18 cellular contexts compared by ENCODE assay signal in genomic region chr11:69352181-69352580, GRCh38. TPM values are rescaled to one million over a fixed set of nuclear protein-coding genes. Genes with fewer than 3 reads are reported as not detected.
DNase-seq lines count a peak whose midpoint lies in the region; ATAC-seq, FAIRE-seq and TF ChIP-seq lines count a peak whose summit lies in the region.
"Had no signal": no experiment of that assay in that cellular context is flagged by ENCODE, and none has a peak within 500 bp of the region (broad histone marks: within the 10 kb centered on the region; RNA-seq: fewer than 3 reads in every experiment).

No MANE protein-coding gene starts in this region.

- intact Hi-C loops in kidney (cut with DNase I) (no loop called here), sciatic nerve (cut with DNase I) (no loop called here)

- H3K27ac ChIP-seq in SK-N-MC (0 out of 2 replicates have a peak overlapping the region, but pooled peaks have one; percentile 31), kidney (ENCODE audit: low read depth in 2 of 2, low read length in 2 of 2) (no peak overlapping the region)
- H3K27ac ChIP-seq: left lung had no signal

- H3K36me3 Mint-ChIP-seq in activated naive CD8-positive, alpha-beta T cell = no peaks in the 10 kb centered on the region
- H3K36me3 Mint-ChIP-seq in activated naive CD8-positive, alpha-beta T cell treated with anti-CD3 and anti-CD28 coated beads for 36 hours = no peaks in the 10 kb centered on the region
- H3K36me3 Mint-ChIP-seq in stimulated activated naive B cell treated with anti-CD40 and anti-IgM and Interleukin-4, amounts not matched to agents 10 μg/mL and 1 μg/mL and 100 μg/mL, for 72 hours = peaks cover 2 to 12% of the 10 kb centered on the region in 2 donors
- H3K36me3 Mint-ChIP-seq: CD8-positive, alpha-beta T cell had no signal

- no peak overlapping the region for H3K4me3 Mint-ChIP-seq in activated naive CD8-positive, alpha-beta T cell
- no peak overlapping the region for H3K4me3 Mint-ChIP-seq in activated naive CD8-positive, alpha-beta T cell treated with anti-CD3 and anti-CD28 coated beads for 36 hours
- no peak overlapping the region for H3K4me3 Mint-ChIP-seq in stimulated activated naive B cell treated with anti-CD40 and anti-IgM and Interleukin-4, amounts not matched to agents 10 μg/mL and 1 μg/mL and 100 μg/mL, for 72 hours
- H3K4me3 Mint-ChIP-seq: activated CD4-positive, alpha-beta T cell treated with anti-CD3 and anti-CD28 coated beads for 36 hours; CD8-positive, alpha-beta T cell; naive thymus-derived CD4-positive, alpha-beta T cell; stimulated activated naive CD8-positive, alpha-beta T cell treated with anti-CD3 and anti-CD28 coated beads, Interleukin-15, amount 100 ng/mL, for 72 hours had no signal

- H3K27me3 Mint-ChIP-seq in activated naive CD8-positive, alpha-beta T cell = no peaks in the 10 kb centered on the region
- H3K27me3 Mint-ChIP-seq in activated naive CD8-positive, alpha-beta T cell treated with anti-CD3 and anti-CD28 coated beads for 36 hours = peaks cover 5% of the 10 kb centered on the region
- H3K27me3 Mint-ChIP-seq in stimulated activated naive B cell treated with anti-CD40 and anti-IgM and Interleukin-4, amounts not matched to agents 10 μg/mL and 1 μg/mL and 100 μg/mL, for 72 hours = peaks cover 9 to 10% of the 10 kb centered on the region in 2 donors
- H3K27me3 Mint-ChIP-seq: activated CD4-positive, alpha-beta T cell treated with anti-CD3 and anti-CD28 coated beads for 36 hours had no signal

- peak overlapping the region; percentile 35 for H3K27ac Mint-ChIP-seq in activated naive CD8-positive, alpha-beta T cell
- H3K27ac Mint-ChIP-seq in activated naive CD8-positive, alpha-beta T cell treated with anti-CD3 and anti-CD28 coated beads for 36 hours = no peak overlapping the region
- peak overlapping the region; percentile 61 for H3K27ac Mint-ChIP-seq in stimulated activated naive B cell treated with anti-CD40 and anti-IgM and Interleukin-4, amounts not matched to agents 10 μg/mL and 1 μg/mL and 100 μg/mL, for 72 hours
- H3K27ac Mint-ChIP-seq: activated CD4-positive, alpha-beta T cell treated with anti-CD3 and anti-CD28 coated beads for 36 hours; CD8-positive, alpha-beta T cell; naive thymus-derived CD4-positive, alpha-beta T cell; stimulated activated naive CD8-positive, alpha-beta T cell treated with anti-CD3 and anti-CD28 coated beads, Interleukin-15, amount 100 ng/mL, for 72 hours had no signal

- ATAC-seq in stimulated activated naive B cell treated with anti-CD40 and anti-IgM and Interleukin-4, amounts not matched to agents 10 μg/mL and 1 μg/mL and 100 μg/mL, for 72 hours (replicated peaks) = no peak
- no peak for ATAC-seq in sciatic nerve
- ATAC-seq in HG03457 (IDR thresholded peaks at IDR 0.05; ENCODE audit: unreplicated experiment) = no peak
- ATAC-seq: CD8-positive, alpha-beta T cell; GM12878 had no signal

- H3K9ac ChIP-seq in SK-N-MC (ENCODE audit: insufficient read length) (no peak overlapping the region), kidney (ENCODE audit: low read length in 2 of 2) (no peak overlapping the region)

- H3K9me3 Mint-ChIP-seq in activated naive CD8-positive, alpha-beta T cell (ENCODE audit: low read depth) = no peaks in the 10 kb centered on the region
- H3K9me3 Mint-ChIP-seq in activated naive CD8-positive, alpha-beta T cell treated with anti-CD3 and anti-CD28 coated beads for 36 hours = peaks cover 6% of the 10 kb centered on the region
- H3K9me3 Mint-ChIP-seq in stimulated activated naive B cell treated with anti-CD40 and anti-IgM and Interleukin-4, amounts not matched to agents 10 μg/mL and 1 μg/mL and 100 μg/mL, for 72 hours = peaks cover 6 to 11% of the 10 kb centered on the region in 2 donors
- H3K9me3 Mint-ChIP-seq: stimulated activated naive CD8-positive, alpha-beta T cell treated with anti-CD3 and anti-CD28 coated beads, Interleukin-15, amount 100 ng/mL, for 72 hours had no signal

- TF ChIP-seq CTCF in kidney (IDR thresholded peaks at IDR 0.05; ENCODE audit: borderline replicate concordance, extremely low read depth, insufficient read depth) = no peak

- peaks cover 11% of the 10 kb centered on the region for H3K4me1 Mint-ChIP-seq in activated naive CD8-positive, alpha-beta T cell (ENCODE audit: low read depth)
- H3K4me1 Mint-ChIP-seq in activated naive CD8-positive, alpha-beta T cell treated with anti-CD3 and anti-CD28 coated beads for 36 hours = peaks cover 8% of the 10 kb centered on the region
- H3K4me1 Mint-ChIP-seq in stimulated activated naive B cell treated with anti-CD40 and anti-IgM and Interleukin-4, amounts not matched to agents 10 μg/mL and 1 μg/mL and 100 μg/mL, for 72 hours = peaks cover 0 to 3% of the 10 kb centered on the region in 2 donors

- no peak for DNase-seq in activated naive CD8-positive, alpha-beta T cell treated with anti-CD3 and anti-CD28 coated beads for 36 hours
- no peak for DNase-seq in SK-N-MC (ENCODE audit: low read depth, low spot score)
- peak; percentile 48 for DNase-seq in islet precursor cell
- no peak for DNase-seq in stimulated activated naive B cell treated with anti-CD40 and anti-IgM and Interleukin-4, amounts not matched to agents 10 μg/mL and 1 μg/mL and 100 μg/mL, for 72 hours
- no peak for DNase-seq in kidney
- DNase-seq in sciatic nerve (ENCODE audit: low spot score) = no peak
- DNase-seq: left lung; NCI-H1436 treated with DMSO at 0.1 percent for 48 hours; SIG-M5; stimulated activated naive CD8-positive, alpha-beta T cell treated with anti-CD3 and anti-CD28 coated beads, Interleukin-15, amount 100 ng/mL, for 72 hours; T-helper 9 cell had no signal

- H3K36me3 ChIP-seq in SK-N-MC (ENCODE audit: insufficient read depth, low read length) = no peaks in the 10 kb centered on the region
- no peaks in the 10 kb centered on the region for H3K36me3 ChIP-seq in kidney (ENCODE audit: control insufficient read depth in 1 of 2, insufficient read depth in 2 of 2, low read length in 2 of 2)
- H3K36me3 ChIP-seq: left lung had no signal

- H3K9me3 ChIP-seq in SK-N-MC (ENCODE audit: low read depth, low read length) (peaks cover 4% of the 10 kb centered on the region; the same call in 1 of the 2 replicates), kidney (ENCODE audit: control insufficient read depth in 1 of 2, low read length in 2 of 2) (no peaks in the 10 kb centered on the region)

- H3K4me1 ChIP-seq in kidney (ENCODE audit: control insufficient read depth in 1 of 2, insufficient read depth in 1 of 2, low read depth in 1 of 2, low read length in 2 of 2) = no peaks in the 10 kb centered on the region

- no peak overlapping the region for H3K4me3 ChIP-seq in SK-N-MC
- H3K4me3 ChIP-seq in kidney (ENCODE audit: low read length in 2 of 2) = no peak overlapping the region
- H3K4me3 ChIP-seq: GM12878, left lung had no signal

- FAIRE-seq in kidney (lab: Jason Lieb, UNC) = no peak
- FAIRE-seq: GM12878 had no signal

RNA-seq across cellular contexts. Expression of gene MYEOV, which starts 58.2 kb away (rescaled TPM):
- total RNA-seq in activated naive CD8-positive, alpha-beta T cell treated with anti-CD3 and anti-CD28 coated beads for 36 hours = not detected
- total RNA-seq in kidney = 2.6 TPM
- polyA plus RNA-seq in kidney (ENCODE audit: insufficient read depth, low read depth, low replicate concordance) = not detected
- 1.2 TPM for total RNA-seq in sciatic nerve
- total RNA-seq: activated CD4-positive, alpha-beta T cell treated with anti-CD3 and anti-CD28 coated beads for 36 hours; urinary bladder had no signal
- polyA plus RNA-seq: naive thymus-derived CD4-positive, alpha-beta T cell had no signal
